ENCODE assay signal across 18 cellular contexts in genomic region chr18:24976502-24976901, GRCh38.
DNase-seq lines count a peak whose midpoint lies in the region; FAIRE-seq and TF ChIP-seq lines count a peak whose summit lies in the region.
"Had no signal": no experiment of that assay in that cellular context is flagged by ENCODE, and none has a peak within 500 bp of the region (broad histone marks: within the 10 kb centered on the region; RNA-seq: fewer than 3 reads in every experiment).

No MANE protein-coding gene starts in this region.

- no peak for TF ChIP-seq CTCF in colonic mucosa (IDR thresholded peaks at IDR 0.05)
- no peak for TF ChIP-seq CTCF in fibroblast of pulmonary artery (IDR thresholded peaks at IDR 0.05; ENCODE audit: low read length, missing control alignments)

- H3K9me3 ChIP-seq in colonic mucosa, result no peaks in the 10 kb centered on the region
- H3K9me3 ChIP-seq in small intestine (ENCODE audit: control insufficient read depth, low read depth), result no peaks in the 10 kb centered on the region
- H3K9me3 ChIP-seq: A549, BE2C, HAP-1 had no signal

- H3K4me3 ChIP-seq in colonic mucosa, result no peak overlapping the region
- H3K4me3 ChIP-seq in fibroblast of pulmonary artery (replicated peaks; ENCODE audit: low read depth, low read length), result no peak overlapping the region
- H3K4me3 ChIP-seq in small intestine (ENCODE audit: low read depth in 1 of 2, low read length in 2 of 2), result no peak overlapping the region
- H3K4me3 ChIP-seq: A549, HAP-1 had no signal

- WGBS in small intestine, 3 donors, result 16 to 45% (median 21%) methylated on average over 4 of the region's 4 CpGs

- intact Hi-C loops in colonic mucosa (cut with DNase I), result no loop called here

- H3K9ac ChIP-seq in colonic mucosa (ENCODE audit: low read depth in 2 of 2, low read length in 2 of 2), result no peak overlapping the region

- H3K27me3 ChIP-seq in colonic mucosa, result no peaks in the 10 kb centered on the region
- H3K27me3 ChIP-seq in small intestine (ENCODE audit: control insufficient read depth in 2 of 2, insufficient read depth in 2 of 2, low read length in 2 of 2), result no peaks in the 10 kb centered on the region
- H3K27me3 ChIP-seq: BE2C had no signal

- DNase-seq in OCI-M1 (lab: John Stamatoyannopoulos, UW), result peak; percentile 20
- DNase-seq in colonic mucosa, result peak; percentile 32
- peak; percentile 39 for DNase-seq in fibroblast of pulmonary artery (ENCODE audit: low read depth)
- DNase-seq in small intestine, result peak; percentile 9
- DNase-seq in amniotic stem cell (lab: John Stamatoyannopoulos, UW), result no peak
- no peak for DNase-seq in activated T-cell treated with anti-CD3 and anti-CD28 coated beads, Interleukin-2, amount 50 U/mL, for 1 hour
- no peak for DNase-seq in stimulated activated naive CD4-positive, alpha-beta T cell (lab: John Stamatoyannopoulos, UW)
- DNase-seq: BE2C; CD4-positive, alpha-beta memory T cell; DMS79 treated with DMSO at 0.1 percent for 48 hours; EL; GOT3; HFFc6 had no signal

- H3K4me1 ChIP-seq in colonic mucosa (no peaks in the 10 kb centered on the region), small intestine (ENCODE audit: control insufficient read depth in 2 of 2, insufficient read depth in 1 of 2, low read depth in 1 of 2, low read length in 1 of 2) (no peaks in the 10 kb centered on the region)
- H3K4me1 ChIP-seq: A549, BE2C, HAP-1 had no signal

- FAIRE-seq in small intestine (lab: Jason Lieb, UNC), result no peak
- FAIRE-seq: A549, G401.6, GM12891 had no signal

- H3K36me3 ChIP-seq in colonic mucosa (no peaks in the 10 kb centered on the region), small intestine (ENCODE audit: control insufficient read depth in 2 of 2, insufficient read depth in 2 of 2, low read length in 2 of 2) (no peaks in the 10 kb centered on the region)
- H3K36me3 ChIP-seq: BE2C, HAP-1 had no signal

- H3K27ac ChIP-seq in colonic mucosa (no peak overlapping the region), small intestine (ENCODE audit: low read depth in 1 of 2, low read length in 1 of 2) (no peak overlapping the region)
- H3K27ac ChIP-seq: A549, C4-2B had no signal

Comparison
In these comparisons a context has a peak if more than half of its experiments do, and no peak if none do; other contexts are left out.
1. DNase-seq: peak in OCI-M1 (single experiment), colonic mucosa (single experiment), fibroblast of pulmonary artery (single experiment) and small intestine (single experiment); none in amniotic stem cell (single experiment), activated T-cell treated with anti-CD3 and anti-CD28 coated beads, Interleukin-2, amount 50 U/mL, for 1 hour (single experiment) and stimulated activated naive CD4-positive, alpha-beta T cell (0 of 6).